Comparison of ENCODE assay signal across 13 cellular contexts in the genomic region with DNA sequence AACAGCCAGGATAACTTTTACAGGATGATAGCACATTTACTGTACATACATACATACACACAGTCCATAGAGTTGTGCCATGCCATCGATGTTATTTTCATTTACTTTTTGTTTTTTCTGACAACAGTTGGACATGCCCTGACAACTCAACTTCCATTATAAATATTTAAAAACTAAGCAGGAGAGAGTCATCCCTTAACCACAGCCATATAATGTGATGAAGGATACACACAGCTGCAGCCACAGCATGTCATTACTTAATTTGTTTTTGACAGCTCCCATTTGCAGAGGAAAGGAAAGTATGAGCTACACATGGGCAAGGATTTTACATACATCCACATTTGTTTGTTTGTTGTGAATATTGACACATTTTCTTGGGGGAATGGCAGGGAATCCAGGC.
"Had no signal": no experiment of that assay in that cellular context is flagged by ENCODE, and none has a peak within 500 bp of the region (broad histone marks: within the 10 kb centered on the region; RNA-seq: fewer than 3 reads in every experiment).

No MANE protein-coding gene starts in this region.

- H3K9me3 ChIP-seq: lower lobe of right lung, thoracic aorta, upper lobe of right lung had no signal

- DNase-seq: activated CD4-positive, CD25-positive, alpha-beta regulatory T cell treated with anti-CD3 and anti-CD28 coated beads, Interleukin-2, amount 50 U/mL, for 72 hours; activated naive CD8-positive, alpha-beta T cell treated with anti-CD3 and anti-CD28 coated beads for 36 hours; anterior cingulate cortex; foreskin melanocyte; immature natural killer cell; lower lobe of right lung; midbrain; naive B cell; stimulated activated CD4-positive, alpha-beta T cell treated with anti-CD3 and anti-CD28 coated beads, Interleukin-12 subunit alpha, Interleukin-12 subunit beta, amount 100 ng/mL, for 4 hours; stimulated activated CD4-positive, alpha-beta T cell treated with anti-CD3 and anti-CD28 coated beads, Interleukin-2, amount 100 ng/mL, for 24 hours; upper lobe of right lung had no signal

- H3K4me1 Mint-ChIP-seq: activated naive CD8-positive, alpha-beta T cell treated with anti-CD3 and anti-CD28 coated beads for 36 hours; immature natural killer cell; naive B cell had no signal

- H3K27ac ChIP-seq: lower lobe of right lung, thoracic aorta, upper lobe of right lung had no signal

- H3K36me3 Mint-ChIP-seq: activated naive CD8-positive, alpha-beta T cell treated with anti-CD3 and anti-CD28 coated beads for 36 hours; immature natural killer cell; naive B cell had no signal

- H3K4me1 ChIP-seq: lower lobe of right lung, upper lobe of right lung had no signal

- H3K4me3 ChIP-seq: lower lobe of right lung, thoracic aorta, upper lobe of right lung had no signal

- H3K4me3 Mint-ChIP-seq: activated naive CD8-positive, alpha-beta T cell treated with anti-CD3 and anti-CD28 coated beads for 36 hours; activated T-helper 1 cell treated with anti-CD3 and anti-CD28 coated beads, Interleukin-12 subunit alpha, Interleukin-12 subunit beta, Interleukin-2, Interleukin-4 antibody, amounts not matched to agents 30 ng/mL and 10 ng/mL and 1 ng/mL, durations not matched to agents 14 hours and 24 hours and 36 hours; immature natural killer cell; naive B cell had no signal

- H3K9me3 Mint-ChIP-seq: activated naive CD8-positive, alpha-beta T cell treated with anti-CD3 and anti-CD28 coated beads for 36 hours; activated T-helper 1 cell treated with anti-CD3 and anti-CD28 coated beads, Interleukin-12 subunit alpha, Interleukin-12 subunit beta, Interleukin-2, Interleukin-4 antibody, amounts not matched to agents 30 ng/mL and 10 ng/mL and 1 ng/mL, durations not matched to agents 14 hours and 24 hours and 36 hours; immature natural killer cell had no signal

- H3K27ac Mint-ChIP-seq: activated naive CD8-positive, alpha-beta T cell treated with anti-CD3 and anti-CD28 coated beads for 36 hours; activated T-helper 1 cell treated with anti-CD3 and anti-CD28 coated beads, Interleukin-12 subunit alpha, Interleukin-12 subunit beta, Interleukin-2, Interleukin-4 antibody, amounts not matched to agents 30 ng/mL and 10 ng/mL and 1 ng/mL, durations not matched to agents 14 hours and 24 hours and 36 hours; immature natural killer cell; naive B cell had no signal

- H3K27me3 ChIP-seq: upper lobe of right lung had no signal

- H3K36me3 ChIP-seq: lower lobe of right lung, thoracic aorta, upper lobe of right lung had no signal
